Comparison of ENCODE assay signal across 2 cellular contexts in genomic region chr9:127197861-127198430, GRCh38.
TF ChIP-seq lines count a peak whose summit lies in the region.

No MANE protein-coding gene starts in this region.

TF ChIP-seq in IMR-90, 13 proteins besides CTCF, POLR2A, EP300 and RAD21:
- TF ChIP-seq NFE2L2 (IDR thresholded peaks at IDR 0.05; ENCODE audit: low read depth, low read length): no peak
- TF ChIP-seq MAFK (IDR thresholded peaks at IDR 0.05; ENCODE audit: low read depth, low read length): no peak
- no peak for TF ChIP-seq RFX5 (IDR thresholded peaks at IDR 0.05; ENCODE audit: low read depth, low read length)
- TF ChIP-seq ELK1 (IDR thresholded peaks at IDR 0.05; ENCODE audit: borderline replicate concordance, low read depth, low read length): no peak
- TF ChIP-seq MXI1 (IDR thresholded peaks at IDR 0.05; ENCODE audit: borderline replicate concordance, low read depth, low read length): no peak
- no peak for TF ChIP-seq CHD1 (IDR thresholded peaks at IDR 0.05; ENCODE audit: low read depth, low read length)
- TF ChIP-seq USF2 (IDR thresholded peaks at IDR 0.05; ENCODE audit: low read depth, low read length): no peak

TF ChIP-seq in liver, 16 proteins besides CTCF, POLR2A, EP300 and RAD21:
- TF ChIP-seq NR2F2 (IDR thresholded peaks at IDR 0.05): peak; percentile 78
- TF ChIP-seq ZBTB33 (IDR thresholded peaks at IDR 0.05): no peak
